8 cellular contexts compared by ENCODE assay signal in genomic region chrX:54999717-55000598, GRCh38. TPM values are rescaled to one million over a fixed set of nuclear protein-coding genes. Genes with fewer than 3 reads are reported as not detected.
DNase-seq lines count a peak whose midpoint lies in the region; ATAC-seq and TF ChIP-seq lines count a peak whose summit lies in the region.

A gene with protein sequence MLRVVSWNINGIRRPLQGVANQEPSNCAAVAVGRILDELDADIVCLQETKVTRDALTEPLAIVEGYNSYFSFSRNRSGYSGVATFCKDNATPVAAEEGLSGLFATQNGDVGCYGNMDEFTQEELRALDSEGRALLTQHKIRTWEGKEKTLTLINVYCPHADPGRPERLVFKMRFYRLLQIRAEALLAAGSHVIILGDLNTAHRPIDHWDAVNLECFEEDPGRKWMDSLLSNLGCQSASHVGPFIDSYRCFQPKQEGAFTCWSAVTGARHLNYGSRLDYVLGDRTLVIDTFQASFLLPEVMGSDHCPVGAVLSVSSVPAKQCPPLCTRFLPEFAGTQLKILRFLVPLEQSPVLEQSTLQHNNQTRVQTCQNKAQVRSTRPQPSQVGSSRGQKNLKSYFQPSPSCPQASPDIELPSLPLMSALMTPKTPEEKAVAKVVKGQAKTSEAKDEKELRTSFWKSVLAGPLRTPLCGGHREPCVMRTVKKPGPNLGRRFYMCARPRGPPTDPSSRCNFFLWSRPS (plus strand): TSS chrX:55000363. CDS start chrX:55000423, 60 bp downstream.

- intact Hi-C loops in esophagus squamous epithelium (cut with DNase I) = no loop called here

- H3K79me2 ChIP-seq in Karpas-422 (ENCODE audit: low read length) = peaks cover 13% of the 10 kb centered on the region

- peak within 1 kb of the TSS; percentile 76 for H3K4me2 ChIP-seq in Karpas-422 (ENCODE audit: low read depth, low read length, poor library complexity, severe bottlenecking)

- peak within 1 kb of the TSS; percentile 77 for H3K9ac ChIP-seq in Karpas-422 (ENCODE audit: low read length)

- WGBS in esophagus squamous epithelium, 2 donors = 0 to 42% methylated on average over 9 to 35 of the region's 55 CpGs

- peak within 1 kb of the TSS; percentile 45; the same call in 1 of the 2 replicates for H2AFZ ChIP-seq in Karpas-422 (ENCODE audit: low read length)

- peak in 3 of 4 donors; percentile 25 to 83 (median 50) for TF ChIP-seq POLR2A in esophagus squamous epithelium (IDR thresholded peaks at IDR 0.05)

- H3K9me2 ChIP-seq in Karpas-422 (replicated peaks; ENCODE audit: insufficient read depth, low read length) = no peaks in the 10 kb centered on the region

- peaks cover 7% of the 10 kb centered on the region; the same call in 1 of the 2 replicates for H3K36me3 ChIP-seq in Karpas-422 (ENCODE audit: insufficient read depth, low read length)
- H3K36me3 ChIP-seq in esophagus squamous epithelium = peaks cover 0 to 30% (median 0%) of the 10 kb centered on the region in 3 donors

- H3K4me3 ChIP-seq in Karpas-422 (ENCODE audit: low read length) (peak within 1 kb of the TSS; percentile 70), esophagus squamous epithelium (peak within 1 kb of the TSS; percentile 49 to 69 (median 64))

- H3K27ac ChIP-seq in Karpas-422 (ENCODE audit: low read length) (peak within 1 kb of the TSS; percentile 74), esophagus squamous epithelium (peak within 1 kb of the TSS; percentile 86 to 93 (median 92))

- DNase-seq in DMS79 treated with DMSO at 0.1 percent for 48 hours (lab: John Stamatoyannopoulos, UW) (peak; percentile 86), Karpas-422 (peak; percentile 95), RKO (ENCODE audit: low spot score) (peak; percentile 92), activated T-helper 1 cell treated with Interleukin-2 at 50 U/mL for 16 hours (ENCODE audit: low read depth) (peak; percentile 76), esophagus squamous epithelium (lab: John Stamatoyannopoulos, UW) (peak; percentile 58), myocyte (ENCODE audit: low read depth) (peak; percentile 91)
- DNase-seq in stimulated activated CD8-positive, alpha-beta memory T cell treated with anti-CD3 and anti-CD28 coated beads, Interleukin-7, amount 100 ng/mL, for 48 hours (ENCODE audit: extremely low read depth in 1 of 2, low read depth in 1 of 2) = peak; percentile 73 to 81

- no peaks in the 10 kb centered on the region for H4K20me1 ChIP-seq in Karpas-422 (ENCODE audit: insufficient read depth, low read depth, low read length)

- H3K4me1 ChIP-seq in Karpas-422 (ENCODE audit: low read length) (peaks cover 14% of the 10 kb centered on the region), esophagus squamous epithelium (peaks cover 0 to 39% (median 9%) of the 10 kb centered on the region in 3 donors)

- ATAC-seq in GM21825 (IDR thresholded peaks at IDR 0.05; ENCODE audit: unreplicated experiment) = peak; percentile 86

- H3K9me3 ChIP-seq in Karpas-422 (ENCODE audit: low read length) (no peaks in the 10 kb centered on the region), esophagus squamous epithelium (no peaks in the 10 kb centered on the region)

- H3K27me3 ChIP-seq in Karpas-422 (ENCODE audit: low read length) (no peaks in the 10 kb centered on the region), esophagus squamous epithelium (no peaks in the 10 kb centered on the region)

- no peak for TF ChIP-seq CTCF in esophagus squamous epithelium (IDR thresholded peaks at IDR 0.05)

RNA-seq across cellular contexts. Expression of the gene that starts here (rescaled TPM):
- total RNA-seq in Karpas-422 (2014; rRNA removed; shearing (Covaris generic); ENCODE audit: low replicate concordance) = 10.8 and 11.8 TPM in 2 replicates
- total RNA-seq in esophagus squamous epithelium = 10 to 100 TPM; 11.4 to 16.7 (median 13.5) TPM
- total RNA-seq in myocyte = 7.8 and 11.2 TPM in 2 replicates
- polyA plus RNA-seq in myocyte (2012) = 12.6 TPM

Comparison
In these comparisons a context has a peak if more than half of its experiments do, and no peak if none do; other contexts are left out.
1. Peak in every context shown above with its lines: DNase-seq, ATAC-seq, H3K4me3 ChIP-seq and H3K27ac ChIP-seq.